In genomic region chr17:48724241-48725004, GRCh38 we compare ENCODE assay signal across 8 cellular contexts. TPM values are rescaled to one million over a fixed set of nuclear protein-coding genes. Genes with fewer than 3 reads are reported as not detected.
DNase-seq lines count a peak whose midpoint lies in the region; TF ChIP-seq lines count a peak whose summit lies in the region.
"Had no signal": no experiment of that assay in that cellular context is flagged by ENCODE, and none has a peak within 500 bp of the region (broad histone marks: within the 10 kb centered on the region; RNA-seq: fewer than 3 reads in every experiment).

No MANE protein-coding gene starts in this region.

- H3K36me3 ChIP-seq in breast epithelium (no peaks in the 10 kb centered on the region), kidney epithelial cell (ENCODE audit: control insufficient read depth, insufficient read depth, low read length) (no peaks in the 10 kb centered on the region)

- H3K4me3 ChIP-seq in GM12875 (ENCODE audit: low read depth, low read length): no peak overlapping the region
- no peak overlapping the region for H3K4me3 ChIP-seq in WI38 (ENCODE audit: low read depth, low read length)
- H3K4me3 ChIP-seq in breast epithelium: peak overlapping the region in 1 of 3 donors; percentile 50
- H3K4me3 ChIP-seq in kidney epithelial cell (ENCODE audit: low read depth, low read length): no peak overlapping the region

- DNase-seq in NCI-H2107 treated with DMSO at 0.1 percent for 48 hours (lab: John Stamatoyannopoulos, UW; ENCODE audit: unreplicated experiment) (peak; percentile 53), breast epithelium (ENCODE audit: low spot score in 2 of 2) (peak; percentile 44 to 88), kidney epithelial cell (ENCODE audit: low read depth) (peak; percentile 19), iPS-NIHi7 (ENCODE audit: extremely low spot score) (no peak)
- peak; percentile 37 to 75 (median 52) for DNase-seq in stimulated activated CD4-positive, alpha-beta T cell treated with anti-CD3 and anti-CD28 coated beads, Interleukin-1b, Interleukin-23, amount 100 ng/mL, for 24 hours (ENCODE audit: low read depth in 4 of 4, low spot score in 1 of 4)

- H3K9me3 ChIP-seq in breast epithelium: no peaks in the 10 kb centered on the region

- no peak overlapping the region for H3K27ac ChIP-seq in breast epithelium

- peaks cover 14 to 100% of the 10 kb centered on the region in 2 donors for H3K27me3 ChIP-seq in breast epithelium
- H3K27me3 ChIP-seq in kidney epithelial cell (ENCODE audit: control insufficient read depth, insufficient read depth, low read length): peaks cover 98% of the 10 kb centered on the region

- peak; percentile 72 for TF ChIP-seq CTCF in GM12875 (IDR thresholded peaks at IDR 0.05; ENCODE audit: borderline replicate concordance, insufficient read depth, low read depth, low read length)
- TF ChIP-seq CTCF in WI38 (IDR thresholded peaks at IDR 0.05; ENCODE audit: low read depth, low read length): peak; percentile 70
- TF ChIP-seq CTCF in breast epithelium (IDR thresholded peaks at IDR 0.05): peak in 2 of 3 donors; percentile 60 to 65
- TF ChIP-seq CTCF in kidney epithelial cell (IDR thresholded peaks at IDR 0.05; ENCODE audit: insufficient read depth, low read length, poor library complexity, severe bottlenecking): peak; percentile 70

- TF ChIP-seq POLR2A in breast epithelium (IDR thresholded peaks at IDR 0.05): no peak

- H3K4me1 ChIP-seq in breast epithelium: no peaks in the 10 kb centered on the region

- intact Hi-C loops in breast epithelium (cut with DNase I; ENCODE audit: low total_unique reads): loop anchor here (5.0 kb wide), 1 partner anchor 672 kb away; no protein-coding TSS in a partner anchor

RNA-seq across cellular contexts. Expression of gene PRAC2, which starts 1.4 kb away (rescaled TPM):
- not detected for total RNA-seq in breast epithelium
- total RNA-seq in kidney epithelial cell: not detected in 2 replicates
- total RNA-seq: temporal lobe had no signal

RNA-seq across cellular contexts. Expression of gene PRAC1, which starts 2.1 kb away (rescaled TPM):
- total RNA-seq in breast epithelium (not detected), kidney epithelial cell (not detected in 2 replicates)
- total RNA-seq: temporal lobe had no signal

RNA-seq across cellular contexts. Expression of gene HOXB13, which starts 4.1 kb away (rescaled TPM):
- total RNA-seq in breast epithelium (under 1 TPM in 1 of 3 donors, not detected in 2; 0.16 TPM), kidney epithelial cell (not detected in 2 replicates)
- total RNA-seq: temporal lobe had no signal
